Comparison of ENCODE assay signal across 10 cellular contexts in genomic region chr1:205287723-205288122, GRCh38. TPM values are rescaled to one million over a fixed set of nuclear protein-coding genes. Genes with fewer than 3 reads are reported as not detected.
DNase-seq lines count a peak whose midpoint lies in the region; ATAC-seq, FAIRE-seq and TF ChIP-seq lines count a peak whose summit lies in the region.
"Had no signal": no experiment of that assay in that cellular context is flagged by ENCODE, and none has a peak within 500 bp of the region (broad histone marks: within the 10 kb centered on the region; RNA-seq: fewer than 3 reads in every experiment).

No MANE protein-coding gene starts in this region.

- H2AFZ ChIP-seq in HepG2 (ENCODE audit: low read length) (no peak overlapping the region), mesenchymal stem cell (ENCODE audit: low read depth, low read length) (no peak overlapping the region)

- H4K91ac ChIP-seq in mesenchymal stem cell (ENCODE audit: low read length) = no peak overlapping the region

- no peak for TF ChIP-seq POLR2A in right lobe of liver (IDR thresholded peaks at IDR 0.05)
- TF ChIP-seq POLR2A in HepG2 (IDR thresholded peaks at IDR 0.05; ENCODE audit: insufficient read depth in 1 of 2, low read depth in 2 of 2, low read length in 2 of 2) = no peak
- TF ChIP-seq POLR2A in upper lobe of left lung (IDR thresholded peaks at IDR 0.05) = no peak

- peak overlapping the region; percentile 33 to 72 for H2BK12ac ChIP-seq in mesenchymal stem cell (ENCODE audit: low read length in 2 of 2)

- H3K27me3 ChIP-seq in right lobe of liver = no peaks in the 10 kb centered on the region
- H3K27me3 ChIP-seq in HepG2 (ENCODE audit: control insufficient read depth in 1 of 2, insufficient read depth in 2 of 2, low read length in 2 of 2) = no peaks in the 10 kb centered on the region
- no peaks in the 10 kb centered on the region for H3K27me3 ChIP-seq in mesenchymal stem cell (ENCODE audit: control insufficient read depth in 1 of 2, insufficient read depth in 1 of 2, low read length in 2 of 2)
- no peaks in the 10 kb centered on the region for H3K27me3 ChIP-seq in upper lobe of left lung
- H3K27me3 ChIP-seq: BE2C had no signal

- in situ Hi-C loops in HepG2 (cut with HindIII; ENCODE audit: extremely low pct_ligation_motif_present, low pct_unique_long_range_greater_than_20kb) = no loop called here

- WGBS in right lobe of liver (ENCODE audit: insufficient coverage, low coverage, low lambda C conversion rate, missing lambda C conversion rate) = 67% methylated on average over 2 of the region's 2 CpGs
- 60% methylated on average over 2 of the region's 2 CpGs for WGBS in HepG2 (ENCODE audit: low lambda C conversion rate)
- 69% methylated on average over 2 of the region's 2 CpGs for WGBS in mesenchymal stem cell
- 60 to 83% methylated on average over 1 to 2 of the region's 2 CpGs for WGBS in upper lobe of left lung, 2 donors

- no peaks in the 10 kb centered on the region for H3K27me3 Mint-ChIP-seq in activated CD4-positive, alpha-beta memory T cell treated with anti-CD3 and anti-CD28 coated beads for 36 hours

- H3K4me3 Mint-ChIP-seq in activated CD4-positive, alpha-beta memory T cell treated with anti-CD3 and anti-CD28 coated beads for 36 hours = peak overlapping the region; percentile 14

- no peaks in the 10 kb centered on the region for H4K20me1 ChIP-seq in HepG2 (ENCODE audit: insufficient read depth, low read length)

- H3K36me3 ChIP-seq in right lobe of liver = no peaks in the 10 kb centered on the region
- H3K36me3 ChIP-seq in HepG2 (replicated peaks in 1 of 2; ENCODE audit: control insufficient read depth in 1 of 2, insufficient read depth in 2 of 2, low read length in 2 of 2) = no peaks in the 10 kb centered on the region
- no peaks in the 10 kb centered on the region for H3K36me3 ChIP-seq in mesenchymal stem cell (ENCODE audit: control insufficient read depth in 1 of 2, insufficient read depth in 2 of 2, low read depth in 1 of 2, low read length in 2 of 2)
- H3K36me3 ChIP-seq in upper lobe of left lung = no peaks in the 10 kb centered on the region
- H3K36me3 ChIP-seq: BE2C had no signal

- intact Hi-C loops in right lobe of liver (cut with DNase I) (no loop called here), HepG2 (cut with micrococcal nuclease; ENCODE audit: unreplicated experiment) (no loop called here)
- intact Hi-C loops in activated CD4-positive, alpha-beta memory T cell treated with anti-CD3 and anti-CD28 coated beads for 36 hours (cut with micrococcal nuclease) = loop anchor here (1.0 to 5.0 kb wide), 5 partner anchors 14 to 460 kb away; partner anchors contain the start of genes ELK4 and RBBP5

- no peaks in the 10 kb centered on the region for H3K79me1 ChIP-seq in mesenchymal stem cell (replicated peaks; ENCODE audit: low read length, poor library complexity, severe bottlenecking)

- peak overlapping the region; percentile 45 for H2BK120ac ChIP-seq in mesenchymal stem cell (ENCODE audit: low read depth, low read length)

- peak overlapping the region; percentile 33 for H4K8ac ChIP-seq in mesenchymal stem cell (ENCODE audit: low read length)

- H3K4me1 ChIP-seq in right lobe of liver = peaks cover 0 to 13% (median under 1%) of the 10 kb centered on the region in 4 donors
- H3K4me1 ChIP-seq in HepG2 (ENCODE audit: insufficient read depth, low read length) = peaks cover 72% of the 10 kb centered on the region
- peaks cover 36% of the 10 kb centered on the region for H3K4me1 ChIP-seq in mesenchymal stem cell (ENCODE audit: control insufficient read depth, insufficient read depth, low read depth, low read length)
- peaks cover 38 to 54% (median 49%) of the 10 kb centered on the region in 4 donors for H3K4me1 ChIP-seq in upper lobe of left lung

- H3K23ac ChIP-seq in mesenchymal stem cell (ENCODE audit: low read length in 2 of 2) = no peak overlapping the region

- CTCF ChIA-PET in HepG2 (lab: Yijun Ruan, JAX; ENCODE audit: low intra/inter-chr PET ratio, low total read pairs) = no interaction called here
- CTCF ChIA-PET in activated CD4-positive, alpha-beta memory T cell treated with anti-CD3 and anti-CD28 coated beads for 36 hours (lab: Charles Lee) = interaction anchor here (1.0 to 21.5 kb wide), 5 partner anchors 9 to 198 kb away, joined by 3 to 1370 read pairs (median 3); partner anchors contain the start of gene NUAK2

- H3K36me3 Mint-ChIP-seq in activated CD4-positive, alpha-beta memory T cell treated with anti-CD3 and anti-CD28 coated beads for 36 hours = no peaks in the 10 kb centered on the region

- H3K27ac ChIP-seq in right lobe of liver (peak overlapping the region; percentile 15 to 53 (median 39)), HepG2 (ENCODE audit: extremely low read length, insufficient read depth, low read length) (no peak overlapping the region), mesenchymal stem cell (ENCODE audit: low read length, poor library complexity, severe bottlenecking) (no peak overlapping the region), upper lobe of left lung (peak overlapping the region; percentile 63 to 81 (median 70))

- peak overlapping the region; percentile 80 to 89 for H3K18ac ChIP-seq in mesenchymal stem cell (ENCODE audit: low read depth in 1 of 2, low read length in 2 of 2)

- no peak for FAIRE-seq in HepG2 (lab: Jason Lieb, UNC)

- peak in 3 of 4 donors; percentile 2 to 30 (median 4) for ATAC-seq in right lobe of liver
- no peak for ATAC-seq in HepG2
- ATAC-seq in upper lobe of left lung (ENCODE audit: low FRiP score in 2 of 2) = peak in 1 of 2 donors; percentile 6
- ATAC-seq in GM21717 (IDR thresholded peaks at IDR 0.05; ENCODE audit: unreplicated experiment) = no peak

- H3K9me3 ChIP-seq in right lobe of liver = no peaks in the 10 kb centered on the region
- no peaks in the 10 kb centered on the region for H3K9me3 ChIP-seq in HepG2 (ENCODE audit: low read length)
- H3K9me3 ChIP-seq in mesenchymal stem cell (ENCODE audit: control insufficient read depth, low read length) = no peaks in the 10 kb centered on the region
- H3K9me3 ChIP-seq in upper lobe of left lung = no peaks in the 10 kb centered on the region
- H3K9me3 ChIP-seq: BE2C had no signal

- TF ChIP-seq RAD21 in HepG2 (CRISPR knock-in tag; IDR thresholded peaks at IDR 0.05) = no peak

- H3K9me3 Mint-ChIP-seq in activated CD4-positive, alpha-beta memory T cell treated with anti-CD3 and anti-CD28 coated beads for 36 hours = no peaks in the 10 kb centered on the region

- BruUV-seq in HepG2 (replicated peaks; lab: Mats Ljungman, UMichigan) = no TSS peak

- DNase-seq in right lobe of liver (no peak), HepG2 (ENCODE audit: low spot score) (no peak), mesenchymal stem cell (no peak), upper lobe of left lung (peak in 1 of 2 donors; percentile 40), AML-193 (lab: John Stamatoyannopoulos, UW) (no peak), NOMO-1 treated with dmso at 0.1 percent for 144 hours (lab: John Stamatoyannopoulos, UW; ENCODE audit: unreplicated experiment) (no peak)
- DNase-seq in activated CD4-positive, alpha-beta memory T cell treated with anti-CD3 and anti-CD28 coated beads for 36 hours = peak; percentile 25
- DNase-seq: BE2C had no signal

- POLR2A ChIA-PET in HepG2 (lab: Yijun Ruan, JAX) = no interaction called here
- POLR2A ChIA-PET in activated CD4-positive, alpha-beta memory T cell treated with anti-CD3 and anti-CD28 coated beads for 36 hours (lab: Charles Lee) = interaction anchor here (0.9 to 4.7 kb wide), 6 partner anchors 8 to 166 kb away, joined by 3 to 24 read pairs (median 6); partner anchors contain the start of genes NUAK2 and RBBP5

- peak overlapping the region; percentile 70 for H2BK15ac ChIP-seq in mesenchymal stem cell (ENCODE audit: low read depth, poor library complexity, severe bottlenecking)

- peaks cover 69% of the 10 kb centered on the region for H3K4me1 Mint-ChIP-seq in activated CD4-positive, alpha-beta memory T cell treated with anti-CD3 and anti-CD28 coated beads for 36 hours (ENCODE audit: low read depth)

- H3K4me2 ChIP-seq in HepG2 (ENCODE audit: low read depth, low read length) = no peak overlapping the region
- no peak overlapping the region for H3K4me2 ChIP-seq in mesenchymal stem cell (ENCODE audit: low read length, poor library complexity, severe bottlenecking)

- TF ChIP-seq EP300 in HepG2 (IDR thresholded peaks at IDR 0.05; ENCODE audit: low read depth in 2 of 2, low read length in 2 of 2) (no peak), HepG2 (CRISPR knock-in tag; IDR thresholded peaks at IDR 0.05; ENCODE audit: borderline replicate concordance) (no peak), upper lobe of left lung (IDR thresholded peaks at IDR 0.05) (no peak)

- H3K27ac Mint-ChIP-seq in activated CD4-positive, alpha-beta memory T cell treated with anti-CD3 and anti-CD28 coated beads for 36 hours = peak overlapping the region; percentile 77

- TF ChIP-seq CTCF in right lobe of liver (IDR thresholded peaks at IDR 0.05) (no peak), HepG2 (CRISPR knock-in tag; IDR thresholded peaks at IDR 0.05) (no peak), upper lobe of left lung (IDR thresholded peaks at IDR 0.05) (no peak)

- H2BK5ac ChIP-seq in mesenchymal stem cell (ENCODE audit: low read depth, low read length, poor library complexity, severe bottlenecking) = no peak overlapping the region

- peak overlapping the region in 1 of 2 experiments; percentile 62 for H3K14ac ChIP-seq in mesenchymal stem cell (ENCODE audit: low read length in 2 of 2)

- H3K9ac ChIP-seq in HepG2 (ENCODE audit: insufficient read depth, low read depth, low read length) (no peak overlapping the region), mesenchymal stem cell (ENCODE audit: low read length) (no peak overlapping the region)

- no peaks in the 10 kb centered on the region for H3K79me2 ChIP-seq in HepG2 (ENCODE audit: insufficient read depth, low read length)

- H2AK5ac ChIP-seq in mesenchymal stem cell (ENCODE audit: low read length, severe bottlenecking) = peak overlapping the region; percentile 84

- no peak overlapping the region for H3K4me3 ChIP-seq in right lobe of liver
- H3K4me3 ChIP-seq in HepG2 (replicated peaks in 1 of 3; ENCODE audit: insufficient read depth in 1 of 3, low read depth in 2 of 3, low read length in 3 of 3) = no peak overlapping the region
- no peak overlapping the region for H3K4me3 ChIP-seq in mesenchymal stem cell (ENCODE audit: insufficient read depth in 1 of 2, low read depth in 1 of 2, low read length in 2 of 2)
- H3K4me3 ChIP-seq in upper lobe of left lung = no peak overlapping the region
- H3K4me3 ChIP-seq: lung had no signal

- peak overlapping the region; percentile 48 to 57 for H3K4ac ChIP-seq in mesenchymal stem cell (ENCODE audit: low read depth in 1 of 2, low read length in 2 of 2)

RNA-seq across cellular contexts. Expression of gene NUAK2, which starts 33.8 kb away (rescaled TPM):
- 1 to 10 TPM in 5 of 6 experiments, under 1 TPM in 1; 0.88 to 5.1 (median 2.1) TPM for total RNA-seq in right lobe of liver
- 1.1 and 1.2 TPM in 2 replicates for total RNA-seq in HepG2 (2016; rRNA removed; fragmentation: Illumina TruSeq; extraction: Trizol)
- 0.10 and 0.18 TPM in 2 replicates for total RNA-seq in HepG2 (2016; cell fraction: cytosol; rRNA removed; fragmentation: Illumina TruSeq; extraction: Trizol; ENCODE audit: low read depth)
- 0.79 and 1.1 TPM in 2 replicates for total RNA-seq in HepG2 (2016; cell fraction: insoluble cytoplasmic fraction; rRNA removed; fragmentation: Illumina TruSeq; extraction: Trizol)
- total RNA-seq in HepG2 (2016; cell fraction: membrane; rRNA removed; fragmentation: Illumina TruSeq; extraction: Trizol) = 0.65 and 0.71 TPM in 2 replicates
- total RNA-seq in HepG2 (2016; cell fraction: nucleus; rRNA removed; fragmentation: Illumina TruSeq; extraction: Trizol) = 1.5 and 1.6 TPM in 2 replicates
- polyA plus RNA-seq in HepG2 (2011; rRNA removed) = 0.68 and 0.75 TPM in 2 replicates
- 0.47 and 0.54 TPM in 2 replicates for polyA plus RNA-seq in HepG2 (2011; cell fraction: cytosol; rRNA removed)
- polyA plus RNA-seq in HepG2 (2011; cell fraction: nucleus; rRNA removed) = 1.2 TPM in 2 replicates
- polyA plus RNA-seq in HepG2 (2012) = 0.35 and 0.38 TPM in 2 replicates
- polyA plus RNA-seq in HepG2 (2016; cell fraction: cytosol; fragmentation: Illumina TruSeq; extraction: Trizol; ENCODE audit: low read depth) = 0.17 and 0.19 TPM in 2 replicates
- polyA plus RNA-seq in HepG2 (2016; cell fraction: insoluble cytoplasmic fraction; fragmentation: Illumina TruSeq; extraction: Trizol; ENCODE audit: low read depth) = 0.99 and 1.4 TPM in 2 replicates
- polyA plus RNA-seq in HepG2 (2016; cell fraction: membrane; fragmentation: Illumina TruSeq; extraction: Trizol; ENCODE audit: low read depth) = 0.41 and 0.78 TPM in 2 replicates
- polyA plus RNA-seq in HepG2 (2016; cell fraction: nucleus; fragmentation: Illumina TruSeq; extraction: Trizol; ENCODE audit: insufficient read depth, low read depth) = 2.5 and 3.1 TPM in 2 replicates
- polyA minus RNA-seq in HepG2 (2011; rRNA and poly(A)+ RNA removed; ENCODE audit: low replicate concordance) = 1.7 and 4.8 TPM in 2 replicates
- 0.89 and 1.3 TPM in 2 replicates for polyA minus RNA-seq in HepG2 (2011; cell fraction: cytosol; rRNA and poly(A)+ RNA removed)
- 1.2 and 1.7 TPM in 2 replicates for polyA minus RNA-seq in HepG2 (2011; cell fraction: nucleus; rRNA and poly(A)+ RNA removed)
- total RNA-seq in activated CD4-positive, alpha-beta memory T cell treated with anti-CD3 and anti-CD28 coated beads for 36 hours = 1 to 10 TPM; 4.4 to 4.5 TPM
- polyA plus RNA-seq in mesenchymal stem cell (2013, experiment 1 of 2) = 2.9 TPM
- polyA plus RNA-seq in mesenchymal stem cell (2013, experiment 2 of 2) = 2.9 TPM
- total RNA-seq in upper lobe of left lung = 10 to 100 TPM in 3 of 6 donors, 1 to 10 TPM in 3; 8.5 to 14.7 (median 10.3) TPM

RNA-seq across cellular contexts. Expression of gene TMCC2, which starts 60.0 kb away (rescaled TPM):
- total RNA-seq in right lobe of liver (1 to 10 TPM in 1 of 6 experiments, under 1 TPM in 5; 0.14 to 5.9 (median 0.30) TPM), HepG2 (2016; rRNA removed; fragmentation: Illumina TruSeq; extraction: Trizol) (0.21 and 0.24 TPM in 2 replicates), upper lobe of left lung (1 to 10 TPM; 1.3 to 7.2 (median 3.8) TPM)
- total RNA-seq in HepG2 (2016; cell fraction: cytosol; rRNA removed; fragmentation: Illumina TruSeq; extraction: Trizol; ENCODE audit: low read depth) = 0.35 and 0.71 TPM in 2 replicates
- 0.13 and 0.22 TPM in 2 replicates for total RNA-seq in HepG2 (2016; cell fraction: insoluble cytoplasmic fraction; rRNA removed; fragmentation: Illumina TruSeq; extraction: Trizol)
- 0.19 and 0.24 TPM in 2 replicates for total RNA-seq in HepG2 (2016; cell fraction: membrane; rRNA removed; fragmentation: Illumina TruSeq; extraction: Trizol)
- total RNA-seq in HepG2 (2016; cell fraction: nucleus; rRNA removed; fragmentation: Illumina TruSeq; extraction: Trizol) = 0.28 and 0.37 TPM in 2 replicates
- 0.12 and 0.26 TPM in 2 replicates for polyA plus RNA-seq in HepG2 (2011; rRNA removed)
- polyA plus RNA-seq in HepG2 (2011; cell fraction: cytosol; rRNA removed) = 0.09 and 0.12 TPM in 2 replicates
- 0.23 and 0.36 TPM in 2 replicates for polyA plus RNA-seq in HepG2 (2011; cell fraction: nucleus; rRNA removed)
- polyA plus RNA-seq in HepG2 (2012) = 0.07 and 0.23 TPM in 2 replicates
- polyA plus RNA-seq in HepG2 (2016; cell fraction: cytosol; fragmentation: Illumina TruSeq; extraction: Trizol; ENCODE audit: low read depth) = 0.05 and 0.09 TPM in 2 replicates
- 0.11 and 0.27 TPM in 2 replicates for polyA plus RNA-seq in HepG2 (2016; cell fraction: insoluble cytoplasmic fraction; fragmentation: Illumina TruSeq; extraction: Trizol; ENCODE audit: low read depth)
- 0.16 and 0.31 TPM in 2 replicates for polyA plus RNA-seq in HepG2 (2016; cell fraction: membrane; fragmentation: Illumina TruSeq; extraction: Trizol; ENCODE audit: low read depth)
- 0.20 and 0.56 TPM in 2 replicates for polyA plus RNA-seq in HepG2 (2016; cell fraction: nucleus; fragmentation: Illumina TruSeq; extraction: Trizol; ENCODE audit: insufficient read depth, low read depth)
- polyA minus RNA-seq in HepG2 (2011; rRNA and poly(A)+ RNA removed; ENCODE audit: low replicate concordance) = 0.78 and 3.1 TPM in 2 replicates
- not detected in 2 replicates for polyA minus RNA-seq in HepG2 (2011; cell fraction: cytosol; rRNA and poly(A)+ RNA removed)
- polyA minus RNA-seq in HepG2 (2011; cell fraction: nucleus; rRNA and poly(A)+ RNA removed) = 0.26 TPM in 1 of 2 replicates, not detected in the other
- 10 to 100 TPM in 1 of 2 experiments, 1 to 10 TPM in 1; 9.8 to 10.1 TPM for total RNA-seq in activated CD4-positive, alpha-beta memory T cell treated with anti-CD3 and anti-CD28 coated beads for 36 hours
- polyA plus RNA-seq in mesenchymal stem cell (2013, experiment 1 of 2) = 1.8 TPM
- 1.8 TPM for polyA plus RNA-seq in mesenchymal stem cell (2013, experiment 2 of 2)

Comparison
In these comparisons a context has a peak if more than half of its experiments do, and no peak if none do; other contexts are left out.
1. ATAC-seq: peak in right lobe of liver (3 of 4); none in HepG2 (single experiment) and GM21717 (single experiment).
2. H3K27ac ChIP-seq: peak in right lobe of liver (3 of 3) and upper lobe of left lung (4 of 4); none in HepG2 (single experiment) and mesenchymal stem cell (single experiment).